10 cellular contexts compared by ENCODE assay signal in the genomic region with DNA sequence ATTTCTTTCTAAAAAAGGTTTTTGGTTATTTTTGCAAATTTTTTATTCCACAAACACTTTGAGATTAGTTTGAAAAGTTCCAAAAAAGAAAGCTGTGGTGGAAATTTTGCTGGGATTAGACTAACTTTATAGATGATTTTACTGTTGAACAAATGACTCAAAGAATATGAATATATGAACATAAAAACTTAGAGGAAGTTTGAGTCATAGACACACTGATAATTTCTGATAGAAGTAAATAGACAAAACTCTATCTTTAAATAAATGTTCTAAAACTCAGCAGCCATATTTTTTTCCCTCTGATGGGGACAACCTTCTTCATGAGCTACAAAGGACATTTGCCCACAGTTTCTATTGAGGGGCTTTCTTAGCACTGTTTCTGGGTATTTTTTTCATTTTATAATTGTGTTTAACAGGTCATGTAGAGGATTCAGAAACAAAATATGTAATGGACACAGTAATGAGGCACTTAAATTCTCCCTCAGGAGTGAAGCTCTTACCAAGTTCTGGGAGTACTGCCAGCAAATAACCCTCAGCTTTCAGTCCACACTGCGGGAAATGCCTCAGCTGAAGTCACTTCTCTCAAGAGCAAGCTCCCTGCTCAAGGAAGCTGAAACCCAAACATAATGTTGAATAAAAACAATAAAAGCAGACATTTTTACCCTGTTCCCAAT.
DNase-seq lines count a peak whose midpoint lies in the region; ATAC-seq, FAIRE-seq and TF ChIP-seq lines count a peak whose summit lies in the region.
"Had no signal": no experiment of that assay in that cellular context is flagged by ENCODE, and none has a peak within 500 bp of the region (broad histone marks: within the 10 kb centered on the region; RNA-seq: fewer than 3 reads in every experiment).

No MANE protein-coding gene starts in this region.

- H3K36me3 ChIP-seq in bronchial epithelial cell (ENCODE audit: control insufficient read depth, insufficient read depth, low read length), result no peaks in the 10 kb centered on the region

- TF ChIP-seq CTCF in bronchial epithelial cell (IDR thresholded peaks at IDR 0.05; ENCODE audit: insufficient read depth, low read length, severe bottlenecking), result no peak

- H3K27ac Mint-ChIP-seq in activated naive CD4-positive, alpha-beta T cell treated with anti-CD3 and anti-CD28 coated beads, Interleukin-2, amount 50 U/mL, for 72 hours, result no peak overlapping the region
- H3K27ac Mint-ChIP-seq: activated naive CD4-positive, alpha-beta T cell treated with anti-CD3 and anti-CD28 coated beads, Interleukin-2, amount 50 U/mL, for 24 hours had no signal

- ATAC-seq in GM18909 (IDR thresholded peaks at IDR 0.05; ENCODE audit: poor library complexity, unreplicated experiment), result no peak
- no peak for ATAC-seq in activated naive CD4-positive, alpha-beta T cell treated with anti-CD3 and anti-CD28 coated beads, Interleukin-2, amount 50 U/mL, for 72 hours

- no peak overlapping the region for H3K4me3 ChIP-seq in bronchial epithelial cell (ENCODE audit: low read depth, low read length)

- H3K27me3 ChIP-seq in bronchial epithelial cell (ENCODE audit: control insufficient read depth, insufficient read depth, low read length), result no peaks in the 10 kb centered on the region

- no peak for FAIRE-seq in bronchial epithelial cell (lab: Jason Lieb, UNC)

- peaks cover 15 to 27% of the 10 kb centered on the region in 2 donors for H3K36me3 Mint-ChIP-seq in activated naive CD4-positive, alpha-beta T cell treated with anti-CD3 and anti-CD28 coated beads, Interleukin-2, amount 50 U/mL, for 72 hours

- peaks cover 8 to 15% of the 10 kb centered on the region in 2 donors for H3K9me3 Mint-ChIP-seq in activated naive CD4-positive, alpha-beta T cell treated with anti-CD3 and anti-CD28 coated beads, Interleukin-2, amount 50 U/mL, for 72 hours
- H3K9me3 Mint-ChIP-seq: activated naive CD4-positive, alpha-beta T cell treated with anti-CD3 and anti-CD28 coated beads, Interleukin-2, amount 50 U/mL, for 24 hours had no signal

- peak; percentile 86 for DNase-seq in AG20443 (ENCODE audit: low spot score)
- peak; percentile 71 for DNase-seq in NCI-H128 (lab: John Stamatoyannopoulos, UW; ENCODE audit: unreplicated experiment)
- DNase-seq in bronchial epithelial cell (ENCODE audit: low read depth), result peak; percentile 93
- peak; percentile 51 to 94 for DNase-seq in lung microvascular endothelial cell (ENCODE audit: low read depth in 2 of 2)
- no peak for DNase-seq in GF-D8 (lab: John Stamatoyannopoulos, UW)
- no peak for DNase-seq in D341Med (ENCODE audit: low spot score)
- DNase-seq in activated naive CD4-positive, alpha-beta T cell treated with anti-CD3 and anti-CD28 coated beads, Interleukin-2, amount 50 U/mL, for 72 hours (ENCODE audit: low spot score in 2 of 2), result no peak
- DNase-seq: stimulated activated CD4-positive, alpha-beta T cell treated with anti-CD3 and anti-CD28 coated beads, Interleukin-4, amount 100 ng/mL, for 24 hours had no signal

Comparison
In these comparisons a context has a peak if more than half of its experiments do, and no peak if none do; other contexts are left out.
1. DNase-seq: peak in AG20443 (single experiment), NCI-H128 (single experiment), bronchial epithelial cell (single experiment) and lung microvascular endothelial cell (2 of 2); none in GF-D8 (single experiment), D341Med (single experiment) and activated naive CD4-positive, alpha-beta T cell treated with anti-CD3 and anti-CD28 coated beads, Interleukin-2, amount 50 U/mL, for 72 hours (0 of 2).